Comparison of ENCODE assay signal across 9 cellular contexts in the genomic region with DNA sequence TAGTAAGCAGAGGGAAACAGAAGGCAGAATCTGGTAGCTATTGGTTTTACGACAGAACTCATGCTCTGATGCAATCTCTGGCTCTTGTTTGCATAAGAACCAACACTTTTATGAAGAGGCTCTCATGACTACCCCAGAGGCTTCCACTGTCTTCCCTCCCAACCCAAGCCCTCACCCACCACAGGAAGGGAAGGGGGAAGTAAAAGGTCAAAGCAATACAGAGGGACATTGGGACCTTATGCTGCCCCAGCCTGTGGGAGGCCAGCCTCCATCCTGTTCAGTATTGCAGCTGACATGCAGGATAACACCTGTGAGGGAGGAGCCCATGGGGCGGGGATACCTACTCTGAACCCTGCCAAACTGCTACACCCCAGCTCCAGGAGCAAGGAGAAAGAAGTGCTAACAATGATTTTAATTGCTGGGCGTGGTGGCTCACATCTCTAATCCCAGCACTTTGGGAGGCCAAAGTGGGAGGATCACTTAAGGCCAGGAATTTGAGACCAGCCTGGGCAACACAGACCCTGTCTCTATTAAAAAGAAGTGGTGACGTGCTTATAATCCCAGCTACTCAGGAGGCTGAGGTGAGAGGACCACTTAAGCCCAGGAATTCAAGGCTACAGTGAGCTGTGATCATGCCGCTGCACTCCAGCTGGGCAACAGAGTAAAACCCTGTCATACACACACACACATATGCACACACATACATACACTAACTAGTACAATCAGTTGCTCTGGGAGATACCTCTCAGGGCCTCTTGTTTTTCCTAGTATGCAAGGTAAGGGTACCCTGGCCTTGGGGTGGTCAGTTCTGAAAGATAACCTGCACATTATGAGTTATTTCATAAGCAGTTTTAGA. TPM values are rescaled to one million over a fixed set of nuclear protein-coding genes. Genes with fewer than 3 reads are reported as not detected.
DNase-seq lines count a peak whose midpoint lies in the region; ATAC-seq, FAIRE-seq and TF ChIP-seq lines count a peak whose summit lies in the region.
"Had no signal": no experiment of that assay in that cellular context is flagged by ENCODE, and none has a peak within 500 bp of the region (broad histone marks: within the 10 kb centered on the region; RNA-seq: fewer than 3 reads in every experiment).

No MANE protein-coding gene starts in this region.

- no peaks in the 10 kb centered on the region for H3K27me3 Mint-ChIP-seq in activated CD4-positive, alpha-beta memory T cell treated with anti-CD3 and anti-CD28 coated beads, Interleukin-2, amount 10 ng/mL, durations not matched to agents 7 days and 5 days
- no peaks in the 10 kb centered on the region for H3K27me3 Mint-ChIP-seq in activated CD4-positive, alpha-beta memory T cell treated with anti-CD3 and anti-CD28 coated beads for 36 hours
- no peaks in the 10 kb centered on the region for H3K27me3 Mint-ChIP-seq in central memory CD8-positive, alpha-beta T cell
- no peaks in the 10 kb centered on the region for H3K27me3 Mint-ChIP-seq in stimulated activated naive CD8-positive, alpha-beta T cell treated with anti-CD3 and anti-CD28 coated beads, Interleukin-15, amount 100 ng/mL, for 72 hours

- FAIRE-seq in D721Med (lab: Jason Lieb, UNC): no peak

- peaks cover 55% of the 10 kb centered on the region for H3K4me1 Mint-ChIP-seq in activated CD4-positive, alpha-beta memory T cell treated with anti-CD3 and anti-CD28 coated beads, Interleukin-2, amount 10 ng/mL, durations not matched to agents 7 days and 5 days
- peaks cover 47% of the 10 kb centered on the region for H3K4me1 Mint-ChIP-seq in activated CD4-positive, alpha-beta memory T cell treated with anti-CD3 and anti-CD28 coated beads for 36 hours (ENCODE audit: low read depth)
- peaks cover 50% of the 10 kb centered on the region for H3K4me1 Mint-ChIP-seq in central memory CD8-positive, alpha-beta T cell
- H3K4me1 Mint-ChIP-seq in stimulated activated naive CD8-positive, alpha-beta T cell treated with anti-CD3 and anti-CD28 coated beads, Interleukin-15, amount 100 ng/mL, for 72 hours: peaks cover 69% of the 10 kb centered on the region

- no peak overlapping the region for H3K4me3 Mint-ChIP-seq in activated CD4-positive, alpha-beta memory T cell treated with anti-CD3 and anti-CD28 coated beads, Interleukin-2, amount 10 ng/mL, durations not matched to agents 7 days and 5 days
- H3K4me3 Mint-ChIP-seq in activated CD4-positive, alpha-beta memory T cell treated with anti-CD3 and anti-CD28 coated beads for 36 hours: no peak overlapping the region
- H3K4me3 Mint-ChIP-seq in central memory CD8-positive, alpha-beta T cell: no peak overlapping the region
- H3K4me3 Mint-ChIP-seq in stimulated activated naive CD8-positive, alpha-beta T cell treated with anti-CD3 and anti-CD28 coated beads, Interleukin-15, amount 100 ng/mL, for 72 hours: peak overlapping the region; percentile 65 to 73

- no peak for DNase-seq in activated CD4-positive, alpha-beta memory T cell treated with anti-CD3 and anti-CD28 coated beads, Interleukin-2, amount 10 ng/mL, durations not matched to agents 7 days and 5 days
- DNase-seq in activated CD4-positive, alpha-beta memory T cell treated with anti-CD3 and anti-CD28 coated beads for 36 hours: no peak
- peak; percentile 71 for DNase-seq in NCI-H345 (lab: John Stamatoyannopoulos, UW)
- DNase-seq in central memory CD8-positive, alpha-beta T cell (ENCODE audit: low spot score in 2 of 2): no peak
- peak in 1 of 2 donors; percentile 46 for DNase-seq in stimulated activated naive CD8-positive, alpha-beta T cell treated with anti-CD3 and anti-CD28 coated beads, Interleukin-15, amount 100 ng/mL, for 72 hours
- no peak for DNase-seq in G401 (ENCODE audit: low spot score)
- no peak for DNase-seq in D721Med (ENCODE audit: insufficient read length, low spot score)
- DNase-seq: aorta had no signal

- CTCF ChIA-PET in activated CD4-positive, alpha-beta memory T cell treated with anti-CD3 and anti-CD28 coated beads, Interleukin-2, amount 10 ng/mL, durations not matched to agents 7 days and 5 days (lab: Charles Lee): interaction anchor here (0.6 to 2.2 kb wide), 4 partner anchors 13 to 123 kb away, joined by 3 to 16 read pairs (median 3); no protein-coding TSS in a partner anchor
- CTCF ChIA-PET in activated CD4-positive, alpha-beta memory T cell treated with anti-CD3 and anti-CD28 coated beads for 36 hours (lab: Charles Lee): interaction anchor here (0.7 to 12.7 kb wide), 4 partner anchors 13 to 100 kb away, joined by 3 to 200 read pairs (median 4); no protein-coding TSS in a partner anchor

- H3K36me3 Mint-ChIP-seq in activated CD4-positive, alpha-beta memory T cell treated with anti-CD3 and anti-CD28 coated beads, Interleukin-2, amount 10 ng/mL, durations not matched to agents 7 days and 5 days (ENCODE audit: low read depth): peaks cover 39% of the 10 kb centered on the region
- peaks cover 19% of the 10 kb centered on the region for H3K36me3 Mint-ChIP-seq in activated CD4-positive, alpha-beta memory T cell treated with anti-CD3 and anti-CD28 coated beads for 36 hours
- peaks cover 24% of the 10 kb centered on the region for H3K36me3 Mint-ChIP-seq in central memory CD8-positive, alpha-beta T cell (ENCODE audit: insufficient read depth)

- no peak for TF ChIP-seq CTCF in D721Med (IDR thresholded peaks at IDR 0.05; ENCODE audit: insufficient read depth, missing control alignments)

- POLR2A ChIA-PET in activated CD4-positive, alpha-beta memory T cell treated with anti-CD3 and anti-CD28 coated beads, Interleukin-2, amount 10 ng/mL, durations not matched to agents 7 days and 5 days (lab: Charles Lee): interaction anchor here (0.9 to 4.2 kb wide), 5 partner anchors 9 to 98 kb away, joined by 3 to 22 read pairs (median 9); a partner anchor contains a TSS
- POLR2A ChIA-PET in activated CD4-positive, alpha-beta memory T cell treated with anti-CD3 and anti-CD28 coated beads for 36 hours (lab: Charles Lee): interaction anchor here (0.9 to 1.3 kb wide), 3 partner anchors 45 to 99 kb away, joined by 3 to 4 read pairs (median 3); a partner anchor contains a TSS

- intact Hi-C loops in activated CD4-positive, alpha-beta memory T cell treated with anti-CD3 and anti-CD28 coated beads for 36 hours (cut with micrococcal nuclease): no loop called here

- no peak for ATAC-seq in central memory CD8-positive, alpha-beta T cell (replicated peaks; ENCODE audit: extremely low read depth, poor library complexity, severe bottlenecking)
- peak; percentile 35 for ATAC-seq in stimulated activated naive CD8-positive, alpha-beta T cell treated with anti-CD3 and anti-CD28 coated beads, Interleukin-15, amount 100 ng/mL, for 72 hours
- ATAC-seq in GM19463 (IDR thresholded peaks at IDR 0.05; ENCODE audit: unreplicated experiment): no peak

- H3K27ac Mint-ChIP-seq in activated CD4-positive, alpha-beta memory T cell treated with anti-CD3 and anti-CD28 coated beads, Interleukin-2, amount 10 ng/mL, durations not matched to agents 7 days and 5 days: peak overlapping the region; percentile 72
- no peak overlapping the region for H3K27ac Mint-ChIP-seq in activated CD4-positive, alpha-beta memory T cell treated with anti-CD3 and anti-CD28 coated beads for 36 hours
- H3K27ac Mint-ChIP-seq in central memory CD8-positive, alpha-beta T cell (ENCODE audit: low read depth): peak overlapping the region; percentile 35
- peak overlapping the region; percentile 97 to 98 for H3K27ac Mint-ChIP-seq in stimulated activated naive CD8-positive, alpha-beta T cell treated with anti-CD3 and anti-CD28 coated beads, Interleukin-15, amount 100 ng/mL, for 72 hours

- no peaks in the 10 kb centered on the region for H3K9me3 Mint-ChIP-seq in activated CD4-positive, alpha-beta memory T cell treated with anti-CD3 and anti-CD28 coated beads, Interleukin-2, amount 10 ng/mL, durations not matched to agents 7 days and 5 days
- H3K9me3 Mint-ChIP-seq in activated CD4-positive, alpha-beta memory T cell treated with anti-CD3 and anti-CD28 coated beads for 36 hours: no peaks in the 10 kb centered on the region
- no peaks in the 10 kb centered on the region for H3K9me3 Mint-ChIP-seq in central memory CD8-positive, alpha-beta T cell
- H3K9me3 Mint-ChIP-seq in stimulated activated naive CD8-positive, alpha-beta T cell treated with anti-CD3 and anti-CD28 coated beads, Interleukin-15, amount 100 ng/mL, for 72 hours: no peaks in the 10 kb centered on the region

- in situ Hi-C loops in G401 (cut with HindIII; ENCODE audit: low sequenced_read_pairs): no loop called here

RNA-seq across cellular contexts. Expression of a gene that starts 9.5 kb away (rescaled TPM):
- 10 to 100 TPM; 36.4 to 36.5 TPM for total RNA-seq in activated CD4-positive, alpha-beta memory T cell treated with anti-CD3 and anti-CD28 coated beads, Interleukin-2, amount 10 ng/mL, durations not matched to agents 7 days and 5 days
- total RNA-seq in activated CD4-positive, alpha-beta memory T cell treated with anti-CD3 and anti-CD28 coated beads for 36 hours: 10 to 100 TPM; 19.5 to 21.2 TPM
- total RNA-seq in G401 (2014; rRNA removed; shearing (Covaris generic)): 8.3 and 10.6 TPM in 2 replicates

RNA-seq across cellular contexts. Expression of a gene that starts 20.6 kb away (rescaled TPM):
- total RNA-seq in activated CD4-positive, alpha-beta memory T cell treated with anti-CD3 and anti-CD28 coated beads, Interleukin-2, amount 10 ng/mL, durations not matched to agents 7 days and 5 days: 10 to 100 TPM; 20.6 to 21.0 TPM
- total RNA-seq in activated CD4-positive, alpha-beta memory T cell treated with anti-CD3 and anti-CD28 coated beads for 36 hours: 10 to 100 TPM; 18.8 to 19.4 TPM
- total RNA-seq in G401 (2014; rRNA removed; shearing (Covaris generic)): 17.9 and 28.8 TPM in 2 replicates

RNA-seq across cellular contexts. Expression of a gene that starts 45.2 kb away (rescaled TPM):
- total RNA-seq in activated CD4-positive, alpha-beta memory T cell treated with anti-CD3 and anti-CD28 coated beads, Interleukin-2, amount 10 ng/mL, durations not matched to agents 7 days and 5 days: 10 to 100 TPM; 41.6 to 43.9 TPM
- 10 to 100 TPM; 27.9 to 28.9 TPM for total RNA-seq in activated CD4-positive, alpha-beta memory T cell treated with anti-CD3 and anti-CD28 coated beads for 36 hours
- total RNA-seq in G401 (2014; rRNA removed; shearing (Covaris generic)): 30.5 and 37.9 TPM in 2 replicates

Comparison
In these comparisons a context has a peak if more than half of its experiments do, and no peak if none do; other contexts are left out.
1. H3K4me3 Mint-ChIP-seq: peak in stimulated activated naive CD8-positive, alpha-beta T cell treated with anti-CD3 and anti-CD28 coated beads, Interleukin-15, amount 100 ng/mL, for 72 hours (2 of 2); none in activated CD4-positive, alpha-beta memory T cell treated with anti-CD3 and anti-CD28 coated beads, Interleukin-2, amount 10 ng/mL, durations not matched to agents 7 days and 5 days (single experiment), activated CD4-positive, alpha-beta memory T cell treated with anti-CD3 and anti-CD28 coated beads for 36 hours (single experiment) and central memory CD8-positive, alpha-beta T cell (single experiment).